ENCODE assay signal across 8 cellular contexts in the genomic region with DNA sequence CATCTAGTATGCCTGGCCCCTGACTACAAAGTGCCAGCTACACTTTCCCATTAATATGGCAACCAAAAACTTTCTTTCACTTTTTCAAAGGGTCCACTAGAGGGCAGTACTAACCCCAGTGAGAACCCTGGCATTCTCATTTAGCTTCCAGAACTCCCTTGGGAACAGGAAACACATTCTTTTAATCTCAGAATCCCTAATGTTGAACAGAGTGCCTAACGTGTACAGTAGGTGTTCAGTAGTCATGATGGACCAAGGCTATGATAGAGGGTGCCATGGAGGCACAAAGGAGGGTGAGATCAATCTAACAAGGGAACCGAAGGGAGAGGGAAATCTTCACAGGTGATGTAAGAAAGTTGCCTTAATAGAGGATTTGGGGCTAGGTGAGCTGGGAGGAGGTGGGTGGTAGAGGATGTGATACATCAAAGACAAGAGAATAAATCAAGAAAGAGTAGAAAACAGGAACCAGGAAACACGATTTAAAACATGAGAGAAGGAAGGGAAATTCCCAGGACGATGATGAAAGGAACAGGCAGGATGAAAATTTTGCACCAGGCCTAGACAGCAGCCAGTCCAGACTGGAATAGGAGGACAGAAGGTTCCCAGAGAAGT. TPM values are rescaled to one million over a fixed set of nuclear protein-coding genes. Genes with fewer than 3 reads are reported as not detected.
DNase-seq lines count a peak whose midpoint lies in the region; ATAC-seq lines count a peak whose summit lies in the region.

No MANE protein-coding gene starts in this region.

- intact Hi-C loops in activated naive CD4-positive, alpha-beta T cell treated with anti-CD3 and anti-CD28 coated beads for 36 hours (cut with micrococcal nuclease) = loop anchor here (1.0 to 2.0 kb wide), 4 partner anchors 8 to 245 kb away; partner anchors contain the start of genes NSL1 and TATDN3

- H3K4me1 Mint-ChIP-seq in activated naive CD4-positive, alpha-beta T cell treated with anti-CD3 and anti-CD28 coated beads for 36 hours (ENCODE audit: low read depth) = peaks cover 54% of the 10 kb centered on the region
- peaks cover 32 to 44% (median 40%) of the 10 kb centered on the region in 3 donors for H3K4me1 Mint-ChIP-seq in naive B cell

- no peaks in the 10 kb centered on the region for H3K9me3 Mint-ChIP-seq in activated naive CD4-positive, alpha-beta T cell treated with anti-CD3 and anti-CD28 coated beads for 36 hours
- peaks cover 0 to 2% (median 0%) of the 10 kb centered on the region in 7 donors for H3K9me3 Mint-ChIP-seq in naive B cell

- ATAC-seq in naive B cell (ENCODE audit: low read depth in 2 of 2) (peak; percentile 57 to 58), GM21515 (IDR thresholded peaks at IDR 0.05; ENCODE audit: unreplicated experiment) (no peak), GM19351 (IDR thresholded peaks at IDR 0.05; ENCODE audit: unreplicated experiment) (no peak)

- DNase-seq in activated naive CD4-positive, alpha-beta T cell treated with anti-CD3 and anti-CD28 coated beads for 36 hours = peak; percentile 22
- no peak for DNase-seq in activated naive CD4-positive, alpha-beta T cell treated with anti-CD3 and anti-CD28 coated beads, Interleukin-2, amount 50 U/mL, for 16 hours
- peak; percentile 81 for DNase-seq in LHCN-M2 (ENCODE audit: low read depth)
- peak; percentile 85 for DNase-seq in SK-MEL-5 (ENCODE audit: low read depth, low spot score)
- DNase-seq in epidermal melanocyte (ENCODE audit: insufficient read length, low spot score) = peak; percentile 50
- peak; percentile 7 for DNase-seq in naive B cell

- peaks cover 3% of the 10 kb centered on the region for H3K36me3 Mint-ChIP-seq in activated naive CD4-positive, alpha-beta T cell treated with anti-CD3 and anti-CD28 coated beads for 36 hours (ENCODE audit: low read depth)
- H3K36me3 Mint-ChIP-seq in naive B cell = no peaks in the 10 kb centered on the region

- H3K4me3 Mint-ChIP-seq in activated naive CD4-positive, alpha-beta T cell treated with anti-CD3 and anti-CD28 coated beads for 36 hours = no peak overlapping the region
- H3K4me3 Mint-ChIP-seq in naive B cell = peak overlapping the region in 1 of 8 donors; percentile 25

- H3K27ac Mint-ChIP-seq in activated naive CD4-positive, alpha-beta T cell treated with anti-CD3 and anti-CD28 coated beads for 36 hours = peak overlapping the region; percentile 32
- H3K27ac Mint-ChIP-seq in naive B cell = peak overlapping the region; percentile 53 to 97 (median 74)

- CTCF ChIA-PET in activated naive CD4-positive, alpha-beta T cell treated with anti-CD3 and anti-CD28 coated beads for 36 hours (lab: Charles Lee) = interaction anchor here (0.6 to 2.8 kb wide), 20 partner anchors 11 to 288 kb away, joined by 3 to 44 read pairs (median 4); no protein-coding TSS in a partner anchor

- in situ Hi-C loops in SK-MEL-5 (cut with HindIII; ENCODE audit: low pct_unique_long_range_greater_than_20kb, low sequenced_read_pairs) = no loop called here

- no peaks in the 10 kb centered on the region for H3K27me3 Mint-ChIP-seq in activated naive CD4-positive, alpha-beta T cell treated with anti-CD3 and anti-CD28 coated beads for 36 hours (ENCODE audit: low read depth)
- H3K27me3 Mint-ChIP-seq in naive B cell = no peaks in the 10 kb centered on the region

RNA-seq across cellular contexts. Expression of gene NSL1, which starts 41.5 kb away (rescaled TPM):
- 10 to 100 TPM; 21.2 to 23.7 TPM for total RNA-seq in activated naive CD4-positive, alpha-beta T cell treated with anti-CD3 and anti-CD28 coated beads for 36 hours
- 36.2 and 55.0 TPM in 2 replicates for total RNA-seq in LHCN-M2 (2014; rRNA removed)
- polyA plus RNA-seq in LHCN-M2 (2012) = 15.9 TPM
- total RNA-seq in SK-MEL-5 (2014; rRNA removed; shearing (Covaris generic)) = 34.7 and 42.5 TPM in 2 replicates
- 29.3 and 30.0 TPM in 2 replicates for polyA plus RNA-seq in SK-MEL-5 (2015; cell fraction: cytosol; rRNA removed)
- polyA plus RNA-seq in SK-MEL-5 (2015; cell fraction: nucleus; rRNA removed) = 7.5 and 11.2 TPM in 2 replicates
- polyA plus RNA-seq in naive B cell (ENCODE audit: low read depth in 6 of 6) = 100 to 1,000 TPM in 1 of 6 donors, 10 to 100 TPM in 5; 72.1 to 103 (median 81.0) TPM

RNA-seq across cellular contexts. Expression of gene TATDN3, which starts 41.7 kb away (rescaled TPM):
- 10 to 100 TPM; 14.9 to 16.9 TPM for total RNA-seq in activated naive CD4-positive, alpha-beta T cell treated with anti-CD3 and anti-CD28 coated beads for 36 hours
- total RNA-seq in LHCN-M2 (2014; rRNA removed) = 19.1 and 24.1 TPM in 2 replicates
- 7.8 TPM for polyA plus RNA-seq in LHCN-M2 (2012)
- total RNA-seq in SK-MEL-5 (2014; rRNA removed; shearing (Covaris generic)) = 29.9 and 33.5 TPM in 2 replicates
- 24.3 and 25.7 TPM in 2 replicates for polyA plus RNA-seq in SK-MEL-5 (2015; cell fraction: cytosol; rRNA removed)
- 12.4 and 16.4 TPM in 2 replicates for polyA plus RNA-seq in SK-MEL-5 (2015; cell fraction: nucleus; rRNA removed)
- polyA plus RNA-seq in naive B cell (ENCODE audit: low read depth in 6 of 6) = 10 to 100 TPM; 38.3 to 50.6 (median 41.9) TPM

RNA-seq across cellular contexts. Expression of gene BATF3, which starts 50.4 kb away (rescaled TPM):
- 10 to 100 TPM; 26.7 to 27.1 TPM for total RNA-seq in activated naive CD4-positive, alpha-beta T cell treated with anti-CD3 and anti-CD28 coated beads for 36 hours
- total RNA-seq in LHCN-M2 (2014; rRNA removed) = 1.3 and 5.1 TPM in 2 replicates
- polyA plus RNA-seq in LHCN-M2 (2012) = 1.3 TPM
- 6.9 and 7.4 TPM in 2 replicates for total RNA-seq in SK-MEL-5 (2014; rRNA removed; shearing (Covaris generic))
- polyA plus RNA-seq in SK-MEL-5 (2015; cell fraction: cytosol; rRNA removed) = 3.6 and 8.5 TPM in 2 replicates
- 3.0 and 6.1 TPM in 2 replicates for polyA plus RNA-seq in SK-MEL-5 (2015; cell fraction: nucleus; rRNA removed)
- polyA plus RNA-seq in naive B cell (ENCODE audit: low read depth in 6 of 6) = not detected

Comparison
In these comparisons a context has a peak if more than half of its experiments do, and no peak if none do; other contexts are left out.
1. ATAC-seq: peak in naive B cell (2 of 2); none in GM21515 (single experiment) and GM19351 (single experiment).